ENCODE assay signal across 29 cellular contexts in the genomic region with DNA sequence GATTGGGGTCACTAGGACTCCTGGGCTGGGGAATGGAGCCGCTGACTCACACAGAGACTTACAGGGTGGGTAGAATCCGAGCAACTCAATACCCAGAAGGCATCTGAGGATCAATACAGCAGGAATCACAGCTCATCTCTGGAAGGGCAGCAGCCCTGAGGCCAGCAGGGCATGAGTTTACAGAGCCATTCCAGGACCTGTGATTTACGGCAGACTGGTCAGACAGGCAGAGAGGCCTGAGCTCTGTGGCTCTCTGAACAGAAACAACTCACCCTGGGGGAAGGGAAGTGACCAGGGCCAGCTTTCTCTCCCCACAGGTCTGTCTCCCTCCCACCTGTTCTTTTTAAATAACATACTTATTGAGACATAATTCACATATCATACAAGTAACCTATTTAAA.
"Had no signal": no experiment of that assay in that cellular context is flagged by ENCODE, and none has a peak within 500 bp of the region (broad histone marks: within the 10 kb centered on the region; RNA-seq: fewer than 3 reads in every experiment).

No MANE protein-coding gene starts in this region.

- ATAC-seq: activated naive CD4-positive, alpha-beta T cell treated with anti-CD3 and anti-CD28 coated beads, Interleukin-2, amount 50 U/mL, for 72 hours; activated T-cell treated with anti-CD3 and anti-CD28 coated beads, Interleukin-2, amount 50 U/mL, for 72 hours; esophagus mucosa; left lung; lower lobe of right lung; natural killer cell; stimulated activated naive B cell treated with anti-CD40 and anti-IgM and Interleukin-4, amounts not matched to agents 10 μg/mL and 1 μg/mL and 100 μg/mL, for 72 hours; T-cell had no signal

- H3K36me3 ChIP-seq: left lung, lower lobe of right lung, neutrophil, ovary, sigmoid colon, stomach, thyroid gland had no signal

- DNase-seq: activated CD4-positive, alpha-beta T cell treated with anti-CD3 and anti-CD28 coated beads for 4 hours; activated CD4-positive, alpha-beta T cell treated with anti-CD3 and anti-CD28 coated beads, Interleukin-2, amount 50 U/mL, for 4 hours; activated naive CD4-positive, alpha-beta T cell; activated T-cell treated with anti-CD3 and anti-CD28 coated beads for 4 hours; activated T-cell treated with anti-CD3 and anti-CD28 coated beads, Interleukin-2, amount 50 U/mL, for 72 hours; anterior cingulate cortex; endodermal cell; foreskin fibroblast; head of caudate nucleus; hypothalamus; immature natural killer cell; kidney glomerular epithelial cell; left lung; lower lobe of right lung; mesendoderm; natural killer cell; ovary; psoas muscle; sigmoid colon; stimulated activated CD4-positive, alpha-beta T cell treated with anti-CD3 and anti-CD28 coated beads, Interleukin-2, amount 100 ng/mL, for 24 hours; stimulated activated naive B cell treated with anti-CD40 and anti-IgM and Interleukin-4, amounts not matched to agents 10 μg/mL and 1 μg/mL and 100 μg/mL, for 72 hours; stomach; T-cell; thyroid gland had no signal

- H3K4me2 ChIP-seq: smooth muscle cell had no signal

- H3K27ac ChIP-seq: left lung, lower lobe of right lung, neutrophil, ovary, psoas muscle, sigmoid colon, stomach, thyroid gland had no signal

- H3K9me3 ChIP-seq: left lung, lower lobe of right lung, neutrophil, ovary, psoas muscle, sigmoid colon, stomach, thyroid gland had no signal

- FAIRE-seq: bronchial epithelial cell had no signal

- H3K4me3 ChIP-seq: left lung, lower lobe of right lung, ovary, psoas muscle, sigmoid colon, smooth muscle cell, stomach, thyroid gland had no signal

- H3K4me1 ChIP-seq: left lung, lower lobe of right lung, sigmoid colon, thyroid gland had no signal

- H3K27me3 ChIP-seq: left lung, neutrophil, ovary, stomach, thyroid gland had no signal
